ENCODE assay signal across 8 cellular contexts in genomic region chr1:181149326-181150000, GRCh38.
DNase-seq lines count a peak whose midpoint lies in the region; ATAC-seq and TF ChIP-seq lines count a peak whose summit lies in the region.

No MANE protein-coding gene starts in this region.

- no peaks in the 10 kb centered on the region for H3K27me3 Mint-ChIP-seq in chondrocyte (ENCODE audit: low read depth)

- peaks cover 14 to 60% (median 48%) of the 10 kb centered on the region in 6 donors for H3K4me1 ChIP-seq in spleen

- H3K27me3 ChIP-seq in spleen (replicated peaks in 1 of 7): no peaks in the 10 kb centered on the region

- H3K27ac ChIP-seq in spleen: peak overlapping the region in 6 of 8 donors; percentile 28 to 78 (median 50)

- TF ChIP-seq CTCF in spleen (IDR thresholded peaks at IDR 0.05 in 8 of 11, conservative IDR thresholded peaks at IDR 0.05 in 3 of 11): no peak
- no peak for TF ChIP-seq CTCF in chondrocyte (IDR thresholded peaks at IDR 0.05)

- H3K9me3 ChIP-seq in spleen: no peaks in the 10 kb centered on the region

- H3K4me1 Mint-ChIP-seq in chondrocyte (ENCODE audit: low read depth): peaks cover 22% of the 10 kb centered on the region

- in situ Hi-C loops in ACHN (cut with HindIII; ENCODE audit: low pct_ligation_motif_present, low pct_unique_long_range_greater_than_20kb, low sequenced_read_pairs): no loop called here

- H3K36me3 Mint-ChIP-seq in chondrocyte (ENCODE audit: low read depth): no peaks in the 10 kb centered on the region

- H3K36me3 ChIP-seq in spleen: no peaks in the 10 kb centered on the region

- H3K4me3 Mint-ChIP-seq in chondrocyte (ENCODE audit: unreplicated experiment): no peak overlapping the region

- H3K9me3 Mint-ChIP-seq in chondrocyte (ENCODE audit: low read depth): no peaks in the 10 kb centered on the region

- no peak overlapping the region for H3K4me3 ChIP-seq in spleen

- intact Hi-C loops in spleen (cut with DNase I; ENCODE audit: low total_unique reads): loop anchor here (5.0 kb wide), 1 partner anchor 127 kb away; the partner anchor contains the start of gene STX6

- 26 to 55% (median 42%) methylated on average over 10 of the region's 10 CpGs for WGBS in spleen, 5 donors

- peak; percentile 82 for ATAC-seq in GM18519 (IDR thresholded peaks at IDR 0.05; ENCODE audit: low FRiP score, unreplicated experiment)
- ATAC-seq in HG02571 (IDR thresholded peaks at IDR 0.05; ENCODE audit: unreplicated experiment): peak; percentile 74

- peak; percentile 80 for DNase-seq in NCI-H146 (lab: John Stamatoyannopoulos, UW)
- DNase-seq in activated CD8-positive, alpha-beta memory T cell treated with anti-CD3 and anti-CD28 coated beads, Interleukin-2, amount 50 U/mL, for 48 hours: peak; percentile 74
- DNase-seq in spleen: peak; percentile 89
- DNase-seq in chondrocyte (ENCODE audit: low spot score): no peak
- DNase-seq in HCEC 1CT: no peak
- DNase-seq in ACHN: no peak

- no peak overlapping the region for H3K27ac Mint-ChIP-seq in chondrocyte (ENCODE audit: unreplicated experiment)

- no peak for TF ChIP-seq POLR2A in spleen (IDR thresholded peaks at IDR 0.05)

Comparison
In these comparisons a context has a peak if more than half of its experiments do, and no peak if none do; other contexts are left out.
1. DNase-seq: peak in NCI-H146 (single experiment), activated CD8-positive, alpha-beta memory T cell treated with anti-CD3 and anti-CD28 coated beads, Interleukin-2, amount 50 U/mL, for 48 hours (single experiment) and spleen (single experiment); none in chondrocyte (single experiment), HCEC 1CT (single experiment) and ACHN (single experiment).